ENCODE assay signal across 12 cellular contexts in genomic region chr7:66167773-66168367, GRCh38. TPM values are rescaled to one million over a fixed set of nuclear protein-coding genes. Genes with fewer than 3 reads are reported as not detected.
DNase-seq lines count a peak whose midpoint lies in the region; TF ChIP-seq lines count a peak whose summit lies in the region.
"Had no signal": no experiment of that assay in that cellular context is flagged by ENCODE, and none has a peak within 500 bp of the region (broad histone marks: within the 10 kb centered on the region; RNA-seq: fewer than 3 reads in every experiment).

No MANE protein-coding gene starts in this region.

- H3K27ac ChIP-seq in dorsolateral prefrontal cortex, result no peak overlapping the region
- H3K27ac ChIP-seq: BLaER1, stomach had no signal

- DNase-seq in A172 (ENCODE audit: low spot score) (peak; percentile 59), GM04503 (ENCODE audit: low read depth) (peak; percentile 73), NCI-H748 (lab: John Stamatoyannopoulos, UW; ENCODE audit: unreplicated experiment) (peak; percentile 86), dedifferentiated amniotic fluid mesenchymal stem cell (ENCODE audit: extremely low spot score) (peak; percentile 87), T-helper 9 cell (no peak), dorsolateral prefrontal cortex (no peak), OCI-M2 (lab: John Stamatoyannopoulos, UW; ENCODE audit: unreplicated experiment) (no peak)
- DNase-seq in stimulated activated naive CD4-positive, alpha-beta T cell (lab: John Stamatoyannopoulos, UW), result no peak
- DNase-seq: NCI-H187, stomach, T-helper 17 cell had no signal

- TF ChIP-seq CTCF in dorsolateral prefrontal cortex (IDR thresholded peaks at IDR 0.05 in 54 of 56, conservative IDR thresholded peaks at IDR 0.05 in 2 of 56; ENCODE audit: low read depth in 1 of 56, partially characterized antibody in 56 of 56), result no peak

- H3K4me3 ChIP-seq in dorsolateral prefrontal cortex, result no peak overlapping the region
- H3K4me3 ChIP-seq: BLaER1, stomach had no signal

- H3K27me3 ChIP-seq in dorsolateral prefrontal cortex, result no peaks in the 10 kb centered on the region
- H3K27me3 ChIP-seq: BLaER1, stomach had no signal

- intact Hi-C loops in dorsolateral prefrontal cortex (cut with DNase I), result no loop called here

RNA-seq across cellular contexts. Expression of gene TPST1, which starts 37.3 kb away (rescaled TPM):
- total RNA-seq in A172 (2014; rRNA removed; shearing (Covaris generic)), result 56.5 and 58.8 TPM in 2 replicates
- 10 to 100 TPM; 24.1 to 80.0 (median 37.7) TPM for total RNA-seq in dorsolateral prefrontal cortex

RNA-seq across cellular contexts. Expression of gene CRCP, which starts 53.2 kb away (rescaled TPM):
- 42.5 and 44.0 TPM in 2 replicates for total RNA-seq in A172 (2014; rRNA removed; shearing (Covaris generic))
- total RNA-seq in dorsolateral prefrontal cortex, result 10 to 100 TPM; 28.7 to 54.3 (median 38.6) TPM

Comparison
In these comparisons a context has a peak if more than half of its experiments do, and no peak if none do; other contexts are left out.
1. DNase-seq: peak in A172 (single experiment), GM04503 (single experiment), NCI-H748 (single experiment) and dedifferentiated amniotic fluid mesenchymal stem cell (single experiment); none in T-helper 9 cell (single experiment), stimulated activated naive CD4-positive, alpha-beta T cell (0 of 6), dorsolateral prefrontal cortex (0 of 10) and OCI-M2 (single experiment).